31 cellular contexts compared by ENCODE assay signal in the genomic region with DNA sequence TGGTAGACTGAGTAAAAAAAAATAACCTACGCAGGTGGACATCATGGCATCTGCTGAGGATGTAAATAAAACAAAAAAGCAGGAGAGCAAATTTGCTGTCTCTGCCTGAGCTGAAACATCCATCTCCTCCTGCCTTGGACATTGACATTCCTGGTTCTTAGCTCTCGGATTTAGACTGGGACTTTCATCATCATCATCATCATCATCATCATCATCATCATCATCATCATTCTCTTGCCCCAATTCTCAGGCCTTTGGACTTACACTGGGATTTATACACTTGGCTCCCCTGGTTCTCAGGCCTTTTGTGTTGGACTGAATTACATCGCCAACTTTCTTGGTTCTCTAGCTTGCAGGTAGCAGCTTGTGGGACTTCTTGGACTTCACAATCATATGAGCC.
DNase-seq lines count a peak whose midpoint lies in the region; ATAC-seq, FAIRE-seq and TF ChIP-seq lines count a peak whose summit lies in the region.
"Had no signal": no experiment of that assay in that cellular context is flagged by ENCODE, and none has a peak within 500 bp of the region (broad histone marks: within the 10 kb centered on the region; RNA-seq: fewer than 3 reads in every experiment).

No MANE protein-coding gene starts in this region.

- H2AFZ ChIP-seq in HepG2 (ENCODE audit: low read length) = no peak overlapping the region

- TF ChIP-seq POLR2A in HepG2 (IDR thresholded peaks at IDR 0.05; ENCODE audit: insufficient read depth in 1 of 2, low read depth in 2 of 2, low read length in 2 of 2) (no peak), right lobe of liver (IDR thresholded peaks at IDR 0.05) (no peak)

- H3K27me3 ChIP-seq in HepG2 (ENCODE audit: control insufficient read depth in 1 of 2, insufficient read depth in 2 of 2, low read length in 2 of 2) (no peaks in the 10 kb centered on the region), right lobe of liver (no peaks in the 10 kb centered on the region)
- H3K27me3 ChIP-seq: BE2C; BLaER1; BLaER1 treated with 17β-estradiol and CSF1 and Interleukin-3, amounts not matched to agents 10 nM and 100 nM had no signal

- no peak for FAIRE-seq in HepG2 (lab: Jason Lieb, UNC)
- FAIRE-seq: A204.1, A549, D721Med had no signal

- H3K36me3 ChIP-seq in HepG2 (replicated peaks in 1 of 2; ENCODE audit: control insufficient read depth in 1 of 2, insufficient read depth in 2 of 2, low read length in 2 of 2) (no peaks in the 10 kb centered on the region), right lobe of liver (no peaks in the 10 kb centered on the region), HEK293 (ENCODE audit: control insufficient read depth in 2 of 2, insufficient read depth in 1 of 2, low read length in 2 of 2) (no peaks in the 10 kb centered on the region)
- H3K36me3 ChIP-seq: BE2C; BLaER1; BLaER1 treated with 17β-estradiol and CSF1 and Interleukin-3, amounts not matched to agents 10 nM and 100 nM had no signal

- 0% methylated on average over 3 of the region's 3 CpGs for WGBS in HepG2 (ENCODE audit: low lambda C conversion rate)
- 47% methylated on average over 3 of the region's 3 CpGs for WGBS in right lobe of liver (ENCODE audit: insufficient coverage, low coverage, low lambda C conversion rate, missing lambda C conversion rate)

- H3K9ac ChIP-seq in HepG2 (ENCODE audit: insufficient read depth, low read depth, low read length) = no peak overlapping the region
- H3K9ac ChIP-seq: BLaER1; BLaER1 treated with 17β-estradiol and CSF1 and Interleukin-3, amounts not matched to agents 10 nM and 100 nM had no signal

- no peak overlapping the region for H3K4me3 ChIP-seq in HepG2 (replicated peaks in 1 of 3; ENCODE audit: insufficient read depth in 1 of 3, low read depth in 2 of 3, low read length in 3 of 3)
- H3K4me3 ChIP-seq in right lobe of liver = no peak overlapping the region
- no peak overlapping the region for H3K4me3 ChIP-seq in HEK293 (ENCODE audit: low read depth, low read length)
- H3K4me3 ChIP-seq: A549; BLaER1; BLaER1 treated with 17β-estradiol and CSF1 and Interleukin-3, amounts not matched to agents 10 nM and 100 nM had no signal

- in situ Hi-C loops in HepG2 (cut with HindIII; ENCODE audit: extremely low pct_ligation_motif_present, low pct_unique_long_range_greater_than_20kb) = no loop called here

- no peak overlapping the region for H3K27ac ChIP-seq in HepG2 (ENCODE audit: extremely low read length, insufficient read depth, low read length)
- no peak overlapping the region for H3K27ac ChIP-seq in right lobe of liver
- H3K27ac ChIP-seq in HEK293 (ENCODE audit: extremely low read depth, low read depth, low read length) = no peak overlapping the region
- H3K27ac ChIP-seq: 22Rv1; A549; BLaER1; BLaER1 treated with 17β-estradiol and CSF1 and Interleukin-3, amounts not matched to agents 10 nM and 100 nM; C4-2B had no signal

- TF ChIP-seq EP300 in HepG2 (IDR thresholded peaks at IDR 0.05; ENCODE audit: low read depth in 2 of 2, low read length in 2 of 2) (no peak), HepG2 (CRISPR knock-in tag; IDR thresholded peaks at IDR 0.05; ENCODE audit: borderline replicate concordance) (no peak)

- no peak for DNase-seq in HepG2 (ENCODE audit: low spot score)
- DNase-seq in right lobe of liver = no peak
- no peak for DNase-seq in NOMO-1 treated with DMSO at 0.1 percent for 48 hours (lab: John Stamatoyannopoulos, UW; ENCODE audit: unreplicated experiment)
- DNase-seq: 8988T; ACHN; AML-193; BE2C; C1 segment of cervical spinal cord; Caco-2; Calu3; CD4-positive, alpha-beta memory T cell; CD4-positive, alpha-beta T cell; CD4-positive, CD25-positive, alpha-beta regulatory T cell; CD8-positive, alpha-beta memory T cell; CD8-positive, alpha-beta T cell; COR-L47; DMS 273 treated with DMSO at 0.1 percent for 48 hours; DMS153; DMS53; DMS79; DMS79 treated with DMSO at 0.1 percent for 48 hours; DND-41; EL had no signal

- H4K20me1 ChIP-seq in HepG2 (ENCODE audit: insufficient read depth, low read length) = no peaks in the 10 kb centered on the region
- H4K20me1 ChIP-seq: BLaER1; BLaER1 treated with 17β-estradiol and CSF1 and Interleukin-3, amounts not matched to agents 10 nM and 100 nM had no signal

- no peak for TF ChIP-seq RAD21 in HepG2 (CRISPR knock-in tag; IDR thresholded peaks at IDR 0.05)

- intact Hi-C loops in HepG2 (cut with micrococcal nuclease; ENCODE audit: unreplicated experiment) (no loop called here), right lobe of liver (cut with DNase I) (no loop called here)

- H3K4me1 ChIP-seq in HepG2 (ENCODE audit: insufficient read depth, low read length) = no peaks in the 10 kb centered on the region
- no peaks in the 10 kb centered on the region for H3K4me1 ChIP-seq in right lobe of liver
- H3K4me1 ChIP-seq in HEK293 (ENCODE audit: control insufficient read depth, insufficient read depth, low read length) = no peaks in the 10 kb centered on the region
- H3K4me1 ChIP-seq: A549; BE2C; BLaER1; BLaER1 treated with 17β-estradiol and CSF1 and Interleukin-3, amounts not matched to agents 10 nM and 100 nM; Caco-2 had no signal

- ATAC-seq in HepG2 (no peak), right lobe of liver (no peak)
- ATAC-seq: A549; CD8-positive, alpha-beta T cell had no signal

- H3K4me2 ChIP-seq in HepG2 (ENCODE audit: low read depth, low read length) = no peak overlapping the region
- H3K4me2 ChIP-seq: A549; BLaER1; BLaER1 treated with 17β-estradiol and CSF1 and Interleukin-3, amounts not matched to agents 10 nM and 100 nM had no signal

- POLR2A ChIA-PET in HepG2 (lab: Yijun Ruan, JAX) = no interaction called here
- POLR2A ChIA-PET in HEK293 (lab: Yijun Ruan, JAX) = no interaction called here

- H3K9me3 ChIP-seq in HepG2 (ENCODE audit: low read length) = peaks cover 95% of the 10 kb centered on the region
- H3K9me3 ChIP-seq in right lobe of liver = no peaks in the 10 kb centered on the region
- H3K9me3 ChIP-seq in HEK293 (ENCODE audit: control insufficient read depth, insufficient read depth, low read depth, low read length) = no peaks in the 10 kb centered on the region
- H3K9me3 ChIP-seq: A549, BE2C, BLaER1, Caco-2 had no signal

- no peaks in the 10 kb centered on the region for H3K79me2 ChIP-seq in HepG2 (ENCODE audit: insufficient read depth, low read length)

- BruUV-seq in HepG2 (replicated peaks; lab: Mats Ljungman, UMichigan) = no TSS peak

- TF ChIP-seq CTCF in HepG2 (CRISPR knock-in tag; IDR thresholded peaks at IDR 0.05) (no peak), right lobe of liver (IDR thresholded peaks at IDR 0.05) (no peak), HEK293 (tag by site-specific recombination; IDR thresholded peaks at IDR 0.05) (no peak)

- CTCF ChIA-PET in HepG2 (lab: Yijun Ruan, JAX; ENCODE audit: low intra/inter-chr PET ratio, low total read pairs) (no interaction called here), HEK293 (lab: Yijun Ruan, JAX) (interaction anchor here (0.6 kb wide), 1 partner anchor 81 kb away, joined by 3 read pairs; no protein-coding TSS in a partner anchor)

TF ChIP-seq in HepG2, 621 proteins besides CTCF, POLR2A, EP300 and RAD21:
- TF ChIP-seq CREB1 (IDR thresholded peaks at IDR 0.05) (peak; percentile 82), CREB1 (CRISPR knock-in tag; IDR thresholded peaks at IDR 0.05) (no peak), MIXL1 (CRISPR knock-in tag; IDR thresholded peaks at IDR 0.05) (no peak)

TF ChIP-seq in HEK293, 187 proteins besides CTCF, POLR2A, EP300 and RAD21:
- TF ChIP-seq KLF10 (tag by site-specific recombination; IDR thresholded peaks at IDR 0.05) = no peak
- TF ChIP-seq ZNF785 (tag by site-specific recombination; IDR thresholded peaks at IDR 0.05) = no peak
- TF ChIP-seq, protein P1, sequence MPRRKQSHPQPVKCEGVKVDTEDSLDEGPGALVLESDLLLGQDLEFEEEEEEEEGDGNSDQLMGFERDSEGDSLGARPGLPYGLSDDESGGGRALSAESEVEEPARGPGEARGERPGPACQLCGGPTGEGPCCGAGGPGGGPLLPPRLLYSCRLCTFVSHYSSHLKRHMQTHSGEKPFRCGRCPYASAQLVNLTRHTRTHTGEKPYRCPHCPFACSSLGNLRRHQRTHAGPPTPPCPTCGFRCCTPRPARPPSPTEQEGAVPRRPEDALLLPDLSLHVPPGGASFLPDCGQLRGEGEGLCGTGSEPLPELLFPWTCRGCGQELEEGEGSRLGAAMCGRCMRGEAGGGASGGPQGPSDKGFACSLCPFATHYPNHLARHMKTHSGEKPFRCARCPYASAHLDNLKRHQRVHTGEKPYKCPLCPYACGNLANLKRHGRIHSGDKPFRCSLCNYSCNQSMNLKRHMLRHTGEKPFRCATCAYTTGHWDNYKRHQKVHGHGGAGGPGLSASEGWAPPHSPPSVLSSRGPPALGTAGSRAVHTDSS (tag by site-specific recombination; IDR thresholded peaks at IDR 0.05) = peak; percentile 70
- no peak for TF ChIP-seq ZBTB21 (tag by site-specific recombination; IDR thresholded peaks at IDR 0.05)
TF ChIP-seq in HEK293: peak in this region for 1.
